Comparison of ENCODE assay signal across 21 cellular contexts in genomic region chr5:154240595-154240994, GRCh38.
"Had no signal": no experiment of that assay in that cellular context is flagged by ENCODE, and none has a peak within 500 bp of the region (broad histone marks: within the 10 kb centered on the region; RNA-seq: fewer than 3 reads in every experiment).

No MANE protein-coding gene starts in this region.

- H3K27me3 ChIP-seq: tibial nerve, uterus had no signal

- H3K4me3 ChIP-seq: tibial nerve, uterus had no signal

- DNase-seq: activated CD4-positive, alpha-beta memory T cell treated with anti-CD3 and anti-CD28 coated beads, Interleukin-2, amount 10 ng/mL, durations not matched to agents 7 days and 5 days; activated CD8-positive, alpha-beta memory T cell treated with anti-CD3 and anti-CD28 coated beads, Interleukin-2, amount 10 ng/mL, durations not matched to agents 7 days and 5 days; activated effector memory CD4-positive, alpha-beta T cell treated with anti-CD3 and anti-CD28 coated beads, Interleukin-2, amount 50 U/mL, for 16 hours; activated naive CD4-positive, alpha-beta T cell treated with anti-CD3 and anti-CD28 coated beads, Interleukin-2, amount 10 ng/mL, durations not matched to agents 7 days and 5 days; activated T-cell treated with anti-CD3 and anti-CD28 coated beads for 4 hours; amygdala; caudate nucleus; dermis blood vessel endothelial cell; effector CD8-positive, alpha-beta T cell; foreskin melanocyte; hypothalamus; left ventricle myocardium superior; mammary epithelial cell; occipital lobe; retina; stimulated activated CD4-positive, alpha-beta T cell treated with anti-CD3 and anti-CD28 coated beads, Interleukin-4, amount 100 ng/mL, for 4 hours; stimulated activated naive CD8-positive, alpha-beta T cell treated with anti-CD3 and anti-CD28 coated beads, Interleukin-15, amount 100 ng/mL, for 72 hours; uterus had no signal

- H3K36me3 ChIP-seq: tibial nerve, uterus had no signal

- H3K4me3 Mint-ChIP-seq: activated CD4-positive, alpha-beta memory T cell treated with anti-CD3 and anti-CD28 coated beads, Interleukin-2, amount 10 ng/mL, durations not matched to agents 7 days and 5 days; activated CD4-positive, alpha-beta T cell treated with anti-CD3 and anti-CD28 coated beads, Interleukin-2, amount 10 ng/mL, durations not matched to agents 24 days and 14 days; activated CD8-positive, alpha-beta memory T cell treated with anti-CD3 and anti-CD28 coated beads, Interleukin-2, amount 10 ng/mL, durations not matched to agents 7 days and 5 days; activated naive CD4-positive, alpha-beta T cell treated with anti-CD3 and anti-CD28 coated beads, Interleukin-2, amount 10 ng/mL, durations not matched to agents 7 days and 5 days; nephron; stimulated activated naive CD8-positive, alpha-beta T cell treated with anti-CD3 and anti-CD28 coated beads, Interleukin-15, amount 100 ng/mL, for 72 hours had no signal

- H3K27me3 Mint-ChIP-seq: activated CD4-positive, alpha-beta memory T cell treated with anti-CD3 and anti-CD28 coated beads, Interleukin-2, amount 10 ng/mL, durations not matched to agents 7 days and 5 days; activated CD4-positive, alpha-beta T cell treated with anti-CD3 and anti-CD28 coated beads, Interleukin-2, amount 10 ng/mL, durations not matched to agents 24 days and 14 days; activated CD8-positive, alpha-beta memory T cell treated with anti-CD3 and anti-CD28 coated beads, Interleukin-2, amount 10 ng/mL, durations not matched to agents 7 days and 5 days; activated naive CD4-positive, alpha-beta T cell treated with anti-CD3 and anti-CD28 coated beads, Interleukin-2, amount 10 ng/mL, durations not matched to agents 7 days and 5 days; stimulated activated naive CD8-positive, alpha-beta T cell treated with anti-CD3 and anti-CD28 coated beads, Interleukin-15, amount 100 ng/mL, for 72 hours had no signal

- H3K36me3 Mint-ChIP-seq: activated CD8-positive, alpha-beta memory T cell treated with anti-CD3 and anti-CD28 coated beads, Interleukin-2, amount 10 ng/mL, durations not matched to agents 7 days and 5 days; activated naive CD4-positive, alpha-beta T cell treated with anti-CD3 and anti-CD28 coated beads, Interleukin-2, amount 10 ng/mL, durations not matched to agents 7 days and 5 days had no signal

- H3K9me3 Mint-ChIP-seq: activated CD4-positive, alpha-beta memory T cell treated with anti-CD3 and anti-CD28 coated beads, Interleukin-2, amount 10 ng/mL, durations not matched to agents 7 days and 5 days; activated CD4-positive, alpha-beta T cell treated with anti-CD3 and anti-CD28 coated beads, Interleukin-2, amount 10 ng/mL, durations not matched to agents 24 days and 14 days; activated naive CD4-positive, alpha-beta T cell treated with anti-CD3 and anti-CD28 coated beads, Interleukin-2, amount 10 ng/mL, durations not matched to agents 7 days and 5 days; stimulated activated naive CD8-positive, alpha-beta T cell treated with anti-CD3 and anti-CD28 coated beads, Interleukin-15, amount 100 ng/mL, for 72 hours had no signal

- H3K27ac Mint-ChIP-seq: activated CD4-positive, alpha-beta memory T cell treated with anti-CD3 and anti-CD28 coated beads, Interleukin-2, amount 10 ng/mL, durations not matched to agents 7 days and 5 days; activated CD4-positive, alpha-beta T cell treated with anti-CD3 and anti-CD28 coated beads, Interleukin-2, amount 10 ng/mL, durations not matched to agents 24 days and 14 days; activated CD8-positive, alpha-beta memory T cell treated with anti-CD3 and anti-CD28 coated beads, Interleukin-2, amount 10 ng/mL, durations not matched to agents 7 days and 5 days; activated naive CD4-positive, alpha-beta T cell treated with anti-CD3 and anti-CD28 coated beads, Interleukin-2, amount 10 ng/mL, durations not matched to agents 7 days and 5 days; nephron had no signal

- H3K4me1 ChIP-seq: uterus had no signal

- H3K27ac ChIP-seq: tibial nerve, uterus had no signal

- H3K9me3 ChIP-seq: tibial nerve, uterus had no signal

- ATAC-seq: activated CD8-positive, alpha-beta memory T cell treated with anti-CD3 and anti-CD28 coated beads, Interleukin-2, amount 10 ng/mL, durations not matched to agents 7 days and 5 days; left ventricle myocardium superior; stimulated activated naive CD8-positive, alpha-beta T cell treated with anti-CD3 and anti-CD28 coated beads, Interleukin-15, amount 100 ng/mL, for 72 hours had no signal
